In the genomic region with DNA sequence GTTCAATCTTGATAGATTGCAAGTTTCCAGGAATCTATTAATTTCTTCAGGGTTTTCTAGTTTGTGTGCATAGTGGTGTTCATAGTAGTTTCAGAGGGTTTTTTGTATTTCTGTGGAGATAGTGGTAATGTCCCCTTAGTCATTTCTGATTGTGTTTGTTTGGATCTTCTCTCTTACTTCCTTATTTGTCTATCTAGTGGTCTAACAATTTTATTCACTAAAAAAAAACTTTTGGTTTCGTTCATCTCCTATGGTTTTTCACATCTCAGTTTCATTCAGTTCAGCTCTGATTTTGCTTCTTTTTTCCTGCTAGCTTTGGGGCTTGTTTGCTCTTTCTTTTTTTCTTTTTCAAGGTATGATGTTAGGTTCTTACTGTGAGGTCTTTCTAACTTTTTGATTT, we compare ENCODE assay signal across 18 cellular contexts.
DNase-seq lines count a peak whose midpoint lies in the region; ATAC-seq and TF ChIP-seq lines count a peak whose summit lies in the region.
"Had no signal": no experiment of that assay in that cellular context is flagged by ENCODE, and none has a peak within 500 bp of the region (broad histone marks: within the 10 kb centered on the region; RNA-seq: fewer than 3 reads in every experiment).

No MANE protein-coding gene starts in this region.

- no peak overlapping the region; the same call in 1 of the 2 replicates for H3K27ac ChIP-seq in KMS-11
- no peak overlapping the region for H3K27ac ChIP-seq in substantia nigra (ENCODE audit: low read depth, low read length, poor library complexity, severe bottlenecking)
- no peak overlapping the region for H3K27ac ChIP-seq in PC-9
- H3K27ac ChIP-seq: pancreas had no signal

- no peaks in the 10 kb centered on the region for H3K9me3 ChIP-seq in PC-9 (ENCODE audit: insufficient read depth, low read depth)
- H3K9me3 ChIP-seq: BE2C, pancreas had no signal

- H3K4me2 ChIP-seq in KMS-11 (peak overlapping the region; percentile 54), PC-9 (no peak overlapping the region)

- no peaks in the 10 kb centered on the region for H3K9me2 ChIP-seq in PC-9 (ENCODE audit: insufficient read depth)

- H3K27ac Mint-ChIP-seq in activated CD4-positive, alpha-beta T cell treated with anti-CD3 and anti-CD28 coated beads, Interleukin-2, amount 10 ng/mL, durations not matched to agents 7 days and 5 days: no peak overlapping the region
- H3K27ac Mint-ChIP-seq: activated naive CD4-positive, alpha-beta T cell treated with anti-CD3 and anti-CD28 coated beads, Interleukin-2, amount 50 U/mL, for 72 hours; T-helper 1 cell treated with Interleukin-12 subunit alpha and Interleukin-12 subunit beta and Interleukin-4 antibody, amounts not matched to agents 30 μg/mL and 1 μg/mL, for 36 hours had no signal

- H3K79me2 ChIP-seq in KMS-11 (ENCODE audit: insufficient read depth, low read depth): no peaks in the 10 kb centered on the region
- H3K79me2 ChIP-seq in PC-9 (ENCODE audit: low read depth): no peaks in the 10 kb centered on the region

- no peak overlapping the region for H3K4me3 ChIP-seq in KMS-11 (IDR thresholded peaks at IDR 0.05; ENCODE audit: insufficient read depth, low read depth, low read length)
- no peak overlapping the region for H3K4me3 ChIP-seq in PC-9
- H3K4me3 ChIP-seq: pancreas had no signal

- peak; percentile 90 for ATAC-seq in GM18870 (IDR thresholded peaks at IDR 0.05; ENCODE audit: unreplicated experiment)
- ATAC-seq in GM21515 (IDR thresholded peaks at IDR 0.05; ENCODE audit: unreplicated experiment): peak; percentile 79
- peak; percentile 69 for ATAC-seq in HG03060 (IDR thresholded peaks at IDR 0.05; ENCODE audit: low read depth, unreplicated experiment)
- ATAC-seq in left colon: no peak
- ATAC-seq: activated CD4-positive, CD25-positive, alpha-beta regulatory T cell treated with anti-CD3 and anti-CD28 coated beads, Interleukin-2, amount 50 U/mL, for 24 hours; HCT116; pancreas had no signal

- no peak overlapping the region for H2AFZ ChIP-seq in KMS-11 (ENCODE audit: low read depth)
- H2AFZ ChIP-seq in PC-9: no peak overlapping the region

- TF ChIP-seq CTCF in KMS-11 (conservative IDR thresholded peaks at IDR 0.05; ENCODE audit: low read depth, low read length) (no peak), PC-9 (conservative IDR thresholded peaks at IDR 0.05) (no peak)

- CTCF ChIA-PET in activated CD4-positive, alpha-beta T cell treated with anti-CD3 and anti-CD28 coated beads, Interleukin-2, amount 10 ng/mL, durations not matched to agents 7 days and 5 days (lab: Charles Lee): no interaction called here
- CTCF ChIA-PET in PC-9 (lab: Charles Lee): no interaction called here

- no peaks in the 10 kb centered on the region for H3K36me3 Mint-ChIP-seq in activated CD4-positive, alpha-beta T cell treated with anti-CD3 and anti-CD28 coated beads, Interleukin-2, amount 10 ng/mL, durations not matched to agents 7 days and 5 days (ENCODE audit: low read depth)

- H3K36me3 ChIP-seq in KMS-11 (ENCODE audit: insufficient read depth): no peaks in the 10 kb centered on the region
- no peaks in the 10 kb centered on the region for H3K36me3 ChIP-seq in PC-9 (ENCODE audit: low read depth)
- H3K36me3 ChIP-seq: BE2C, pancreas had no signal

- H3F3A ChIP-seq in PC-9 (ENCODE audit: insufficient read depth, low read depth): no peaks in the 10 kb centered on the region

- DNase-seq in activated CD4-positive, alpha-beta T cell treated with anti-CD3 and anti-CD28 coated beads, Interleukin-2, amount 10 ng/mL, durations not matched to agents 7 days and 5 days: no peak
- DNase-seq in left colon (no peak), substantia nigra (lab: John Stamatoyannopoulos, UW) (no peak), PC-9 (no peak)
- DNase-seq: BE2C; KG1; NCI-H1105; pancreas; small intestine; stimulated activated naive CD4-positive, alpha-beta T cell had no signal

- POLR2A ChIA-PET in activated CD4-positive, alpha-beta T cell treated with anti-CD3 and anti-CD28 coated beads, Interleukin-2, amount 10 ng/mL, durations not matched to agents 7 days and 5 days (lab: Charles Lee): no interaction called here
- POLR2A ChIA-PET in PC-9 (lab: Charles Lee; ENCODE audit: unreplicated experiment): no interaction called here

- no TSS peak for BruUV-seq in PC-9 (replicated peaks; lab: Mats Ljungman, UMichigan)

- no peaks in the 10 kb centered on the region for H4K20me1 ChIP-seq in KMS-11 (ENCODE audit: insufficient read depth)
- no peaks in the 10 kb centered on the region for H4K20me1 ChIP-seq in PC-9 (ENCODE audit: insufficient read depth)

- H3K4me1 ChIP-seq in KMS-11 (ENCODE audit: low read depth, poor library complexity, severe bottlenecking) (peaks cover 18% of the 10 kb centered on the region), PC-9 (replicated peaks; ENCODE audit: insufficient read depth) (no peaks in the 10 kb centered on the region)
- H3K4me1 ChIP-seq: BE2C, pancreas had no signal

- peaks cover 5% of the 10 kb centered on the region for H3K9me3 Mint-ChIP-seq in activated CD4-positive, alpha-beta T cell treated with anti-CD3 and anti-CD28 coated beads, Interleukin-2, amount 10 ng/mL, durations not matched to agents 7 days and 5 days

- peaks cover 10% of the 10 kb centered on the region for H3K27me3 Mint-ChIP-seq in activated CD4-positive, alpha-beta T cell treated with anti-CD3 and anti-CD28 coated beads, Interleukin-2, amount 10 ng/mL, durations not matched to agents 7 days and 5 days

- no peak overlapping the region for H3K9ac ChIP-seq in KMS-11

- H3K27me3 ChIP-seq in KMS-11 (ENCODE audit: insufficient read depth, low read depth) (no peaks in the 10 kb centered on the region), PC-9 (ENCODE audit: insufficient read depth, low read depth) (peaks cover 11% of the 10 kb centered on the region; the same call in 1 of the 2 replicates)
- H3K27me3 ChIP-seq: BE2C, pancreas had no signal

- no peak overlapping the region for H3K4me3 Mint-ChIP-seq in activated CD4-positive, alpha-beta T cell treated with anti-CD3 and anti-CD28 coated beads, Interleukin-2, amount 10 ng/mL, durations not matched to agents 7 days and 5 days
- H3K4me3 Mint-ChIP-seq: T-helper 1 cell treated with Interleukin-12 subunit alpha and Interleukin-12 subunit beta and Interleukin-4 antibody, amounts not matched to agents 30 μg/mL and 1 μg/mL, for 36 hours had no signal

- H3K4me1 Mint-ChIP-seq in activated CD4-positive, alpha-beta T cell treated with anti-CD3 and anti-CD28 coated beads, Interleukin-2, amount 10 ng/mL, durations not matched to agents 7 days and 5 days: no peaks in the 10 kb centered on the region

- intact Hi-C loops in left colon (cut with DNase I, micrococcal nuclease): no loop called here
- intact Hi-C loops in PC-9 (cut with micrococcal nuclease; ENCODE audit: unreplicated experiment): no loop called here
